8 cellular contexts compared by ENCODE assay signal in genomic region chr6:25993038-25993684, GRCh38. TPM values are rescaled to one million over a fixed set of nuclear protein-coding genes. Genes with fewer than 3 reads are reported as not detected.
A peak's percentile ranks its signal among the peaks of the same experiment; 100 is the strongest.
DNase-seq lines count a peak whose midpoint lies in the region; ATAC-seq, FAIRE-seq and TF ChIP-seq lines count a peak whose summit lies in the region.

No MANE protein-coding gene starts in this region.

- FAIRE-seq in keratinocyte (lab: Jason Lieb, UNC), result no peak

- H3K27ac Mint-ChIP-seq in CD8-positive, alpha-beta memory T cell, result peak overlapping the region; percentile 83 to 97 (median 93)
- peak overlapping the region; percentile 94 for H3K27ac Mint-ChIP-seq in activated naive CD8-positive, alpha-beta T cell

- H3K36me3 Mint-ChIP-seq in CD8-positive, alpha-beta memory T cell, result peaks cover 3 to 17% (median 4%) of the 10 kb centered on the region in 3 donors
- H3K36me3 Mint-ChIP-seq in activated naive CD8-positive, alpha-beta T cell, result peaks cover 3% of the 10 kb centered on the region

- no peaks in the 10 kb centered on the region for H3K9me1 ChIP-seq in keratinocyte (ENCODE audit: control insufficient read depth, extremely low read depth, insufficient read depth, low read length)

- dilution Hi-C loops in keratinocyte (cut with MboI; ENCODE audit: extremely low pct_ligation_motif_present, low sequenced_read_pairs), result no loop called here

- H3K4me2 ChIP-seq in keratinocyte (ENCODE audit: control insufficient read depth, extremely low read depth, insufficient read depth, low read depth, low read length), result peak overlapping the region; percentile 91

- peak overlapping the region; percentile 88 for H3K9ac ChIP-seq in keratinocyte (ENCODE audit: control insufficient read depth, extremely low read depth, insufficient read depth, low read length)

- no peaks in the 10 kb centered on the region for H3K27me3 ChIP-seq in CD8-positive, alpha-beta memory T cell (ENCODE audit: insufficient read depth, low read length, poor library complexity, severe bottlenecking)
- H3K27me3 ChIP-seq in keratinocyte (ENCODE audit: control insufficient read depth, extremely low read depth, insufficient read depth, low read length) (no peaks in the 10 kb centered on the region), thoracic aorta (replicated peaks; ENCODE audit: insufficient read depth) (no peaks in the 10 kb centered on the region)

- H3K4me1 Mint-ChIP-seq in CD8-positive, alpha-beta memory T cell, result peaks cover 16 to 37% (median 21%) of the 10 kb centered on the region in 3 donors
- H3K4me1 Mint-ChIP-seq in activated naive CD8-positive, alpha-beta T cell (ENCODE audit: low read depth), result peaks cover 29% of the 10 kb centered on the region

- H3K4me3 Mint-ChIP-seq in CD8-positive, alpha-beta memory T cell, result peak overlapping the region; percentile 84 to 95 (median 94)
- peak overlapping the region; percentile 95 for H3K4me3 Mint-ChIP-seq in activated naive CD8-positive, alpha-beta T cell

- no peaks in the 10 kb centered on the region for H4K20me1 ChIP-seq in keratinocyte (ENCODE audit: control insufficient read depth, extremely low read depth, insufficient read depth, low read length)

- H3K9me3 Mint-ChIP-seq in CD8-positive, alpha-beta memory T cell, result no peaks in the 10 kb centered on the region
- H3K9me3 Mint-ChIP-seq in activated naive CD8-positive, alpha-beta T cell (ENCODE audit: low read depth), result no peaks in the 10 kb centered on the region

- peak overlapping the region; percentile 85 for H2AFZ ChIP-seq in keratinocyte (ENCODE audit: control insufficient read depth, low read length)

- CTCF ChIA-PET in CD8-positive, alpha-beta memory T cell (lab: Charles Lee), result interaction anchor here (0.8 to 5.9 kb wide), 31 partner anchors 7 to 273 kb away, joined by 3 to 100 read pairs (median 5); partner anchors contain the start of gene TRIM38

- no peaks in the 10 kb centered on the region for H3K4me1 ChIP-seq in CD8-positive, alpha-beta memory T cell (ENCODE audit: insufficient read depth, low read length)
- H3K4me1 ChIP-seq in keratinocyte (ENCODE audit: control insufficient read depth, extremely low read depth, insufficient read depth, low read length), result peaks cover 13% of the 10 kb centered on the region
- peaks cover 9% of the 10 kb centered on the region in 2 donors for H3K4me1 ChIP-seq in thoracic aorta (ENCODE audit: control insufficient read depth in 1 of 2, low read depth in 2 of 2)

- peaks cover 2% of the 10 kb centered on the region for H3K79me2 ChIP-seq in keratinocyte (ENCODE audit: control insufficient read depth, insufficient read depth, low read length)

- no peaks in the 10 kb centered on the region for H3K36me3 ChIP-seq in CD8-positive, alpha-beta memory T cell (ENCODE audit: insufficient read depth, low read length)
- H3K36me3 ChIP-seq in keratinocyte (ENCODE audit: control insufficient read depth in 2 of 2, extremely low read depth in 1 of 2, insufficient read depth in 2 of 2, low read length in 2 of 2) (peaks cover 0 to 3% of the 10 kb centered on the region in 2 experiments), thoracic aorta (peaks cover 4% of the 10 kb centered on the region)

- H3K27ac ChIP-seq in CD8-positive, alpha-beta memory T cell (ENCODE audit: low read depth, low read length), result peak overlapping the region; percentile 81
- H3K27ac ChIP-seq in keratinocyte (ENCODE audit: control insufficient read depth, insufficient read depth, low read length) (peak overlapping the region; percentile 79), thoracic aorta (peak overlapping the region; percentile 94 to 96)

- ATAC-seq in HG02870 (IDR thresholded peaks at IDR 0.05; ENCODE audit: unreplicated experiment) (peak; percentile 2), thoracic aorta (ENCODE audit: insufficient number of reproducible peaks, low FRiP score, low read depth) (no peak), HG02938 (IDR thresholded peaks at IDR 0.05; ENCODE audit: unreplicated experiment) (no peak), esophagus mucosa (no peak)

- DNase-seq in CD8-positive, alpha-beta memory T cell, result no peak
- DNase-seq in keratinocyte (ENCODE audit: low read depth, low spot score) (no peak), thoracic aorta (ENCODE audit: low spot score) (no peak), retina (no peak)

- H3K27me3 Mint-ChIP-seq in CD8-positive, alpha-beta memory T cell, result peaks cover 0 to 4% of the 10 kb centered on the region in 2 donors
- no peaks in the 10 kb centered on the region for H3K27me3 Mint-ChIP-seq in activated naive CD8-positive, alpha-beta T cell

- peak overlapping the region; percentile 98 for H3K4me3 ChIP-seq in CD8-positive, alpha-beta memory T cell (ENCODE audit: low read length)
- H3K4me3 ChIP-seq in keratinocyte (ENCODE audit: control insufficient read depth in 2 of 3, extremely low read depth in 1 of 3, insufficient read depth in 2 of 3, low read depth in 1 of 3, low read length in 3 of 3) (peak overlapping the region; percentile 71 to 81 (median 76)), thoracic aorta (peak overlapping the region; percentile 83)

- POLR2A ChIA-PET in CD8-positive, alpha-beta memory T cell (lab: Charles Lee), result interaction anchor here (0.5 to 5.0 kb wide), 9 partner anchors 14 to 1901 kb away, joined by 3 to 53 read pairs (median 5); a partner anchor contains a TSS

- H3K9me3 ChIP-seq in CD8-positive, alpha-beta memory T cell (ENCODE audit: low read length), result no peaks in the 10 kb centered on the region
- H3K9me3 ChIP-seq in keratinocyte (ENCODE audit: control insufficient read depth, low read depth, low read length) (no peaks in the 10 kb centered on the region), thoracic aorta (no peaks in the 10 kb centered on the region)

- TF ChIP-seq CTCF in keratinocyte (optimal IDR thresholded peaks at IDR 0.05 in 1 of 3, IDR thresholded peaks at IDR 0.05 in 1 of 3, conservative IDR thresholded peaks at IDR 0.05 in 1 of 3; ENCODE audit: extremely low read depth in 1 of 3, insufficient read depth in 2 of 3, low read length in 3 of 3) (no peak), thoracic aorta (IDR thresholded peaks at IDR 0.05) (no peak)

RNA-seq across cellular contexts. Expression of gene TRIM38, which starts 30.6 kb away (rescaled TPM):
- total RNA-seq in CD8-positive, alpha-beta memory T cell, result 10 to 100 TPM; 10.8 to 11.2 TPM
- 10.1 TPM for polyA plus RNA-seq in CD8-positive, alpha-beta memory T cell
- polyA plus RNA-seq in keratinocyte, result 5.2 to 7.8 TPM (median 6.7 TPM) in 3 replicates
- 5.2 TPM for polyA plus RNA-seq in keratinocyte (2011; ENCODE audit: low read depth)
- polyA plus RNA-seq in keratinocyte (2011; cell fraction: cytosol; rRNA removed), result 3.4 and 5.3 TPM in 2 replicates
- polyA plus RNA-seq in keratinocyte (2011; cell fraction: nucleus; rRNA removed), result 11.9 and 12.5 TPM in 2 replicates
- polyA plus RNA-seq in keratinocyte (2012; ENCODE audit: low replicate concordance), result 4.8 and 5.0 TPM in 2 replicates
- polyA minus RNA-seq in keratinocyte, result 3.8 to 9.1 TPM (median 6.3 TPM) in 3 replicates
- 4.0 TPM for polyA minus RNA-seq in keratinocyte (2011; cell fraction: cytosol; rRNA and poly(A)+ RNA removed)
- 4.7 and 8.9 TPM in 2 replicates for polyA minus RNA-seq in keratinocyte (2011; cell fraction: nucleus; rRNA and poly(A)+ RNA removed)
- 10 to 100 TPM; 19.5 to 25.1 TPM for total RNA-seq in thoracic aorta
- total RNA-seq in esophagus mucosa, result 7.2 TPM
